ENCODE assay signal across 9 cellular contexts in genomic region chr4:118224239-118224829, GRCh38.
DNase-seq lines count a peak whose midpoint lies in the region; ATAC-seq, FAIRE-seq and TF ChIP-seq lines count a peak whose summit lies in the region.
"Had no signal": no experiment of that assay in that cellular context is flagged by ENCODE, and none has a peak within 500 bp of the region (broad histone marks: within the 10 kb centered on the region; RNA-seq: fewer than 3 reads in every experiment).

No MANE protein-coding gene starts in this region.

- no peaks in the 10 kb centered on the region for H3K9me3 Mint-ChIP-seq in CD8-positive, alpha-beta T cell
- H3K9me3 Mint-ChIP-seq in neural crest cell: no peaks in the 10 kb centered on the region

- CTCF ChIA-PET in CD8-positive, alpha-beta T cell (lab: Charles Lee): interaction anchor here (0.7 to 2.7 kb wide), 16 partner anchors 8 to 1964 kb away, joined by 3 to 12 read pairs (median 4); no protein-coding TSS in a partner anchor

- H3K27me3 ChIP-seq in CD8-positive, alpha-beta T cell (ENCODE audit: insufficient read depth, low read length): no peaks in the 10 kb centered on the region
- H3K27me3 ChIP-seq in OCI-LY1 (ENCODE audit: insufficient read depth, low read length): no peaks in the 10 kb centered on the region
- H3K27me3 ChIP-seq: SJSA1 had no signal

- H3K27me3 Mint-ChIP-seq in CD8-positive, alpha-beta T cell (ENCODE audit: low read depth): peaks cover 3% of the 10 kb centered on the region
- no peaks in the 10 kb centered on the region for H3K27me3 Mint-ChIP-seq in neural crest cell (ENCODE audit: low read depth)

- H3K9me3 ChIP-seq in CD8-positive, alpha-beta T cell (ENCODE audit: low read length): no peaks in the 10 kb centered on the region
- no peaks in the 10 kb centered on the region for H3K9me3 ChIP-seq in OCI-LY1 (ENCODE audit: low read length)
- H3K9me3 ChIP-seq: SJSA1 had no signal

- intact Hi-C loops in CD8-positive, alpha-beta T cell (cut with DNase I, micrococcal nuclease): no loop called here

- no peak overlapping the region for H2AFZ ChIP-seq in OCI-LY1 (ENCODE audit: low read length)

- peak; percentile 84 for TF ChIP-seq CTCF in CD8-positive, alpha-beta T cell (IDR thresholded peaks at IDR 0.05)
- peak; percentile 67 for TF ChIP-seq CTCF in OCI-LY1 (IDR thresholded peaks at IDR 0.05; ENCODE audit: low read length)
- peak; percentile 83 for TF ChIP-seq CTCF in neural crest cell (conservative IDR thresholded peaks at IDR 0.05)

- no peaks in the 10 kb centered on the region for H3K4me1 ChIP-seq in CD8-positive, alpha-beta T cell (ENCODE audit: insufficient read depth, low read length)
- H3K4me1 ChIP-seq in OCI-LY1 (ENCODE audit: insufficient read depth, low read length, severe bottlenecking): no peaks in the 10 kb centered on the region
- H3K4me1 ChIP-seq: SJSA1 had no signal

- H3K36me3 ChIP-seq in CD8-positive, alpha-beta T cell (ENCODE audit: insufficient read depth, low read length): no peaks in the 10 kb centered on the region
- no peaks in the 10 kb centered on the region for H3K36me3 ChIP-seq in OCI-LY1 (ENCODE audit: insufficient read depth, low read length)
- H3K36me3 ChIP-seq: SJSA1 had no signal

- no peaks in the 10 kb centered on the region for H3K79me2 ChIP-seq in OCI-LY1 (ENCODE audit: insufficient read depth, low read length)

- H3K36me3 Mint-ChIP-seq in CD8-positive, alpha-beta T cell: no peaks in the 10 kb centered on the region
- H3K36me3 Mint-ChIP-seq in neural crest cell (ENCODE audit: low read depth): no peaks in the 10 kb centered on the region

- no peaks in the 10 kb centered on the region for H3K4me1 Mint-ChIP-seq in CD8-positive, alpha-beta T cell (ENCODE audit: low read depth)
- H3K4me1 Mint-ChIP-seq in neural crest cell: peaks cover 11% of the 10 kb centered on the region

- H3K4me3 Mint-ChIP-seq in CD8-positive, alpha-beta T cell: no peak overlapping the region
- no peak overlapping the region for H3K4me3 Mint-ChIP-seq in neural crest cell

- H3K27ac Mint-ChIP-seq in CD8-positive, alpha-beta T cell: no peak overlapping the region
- H3K27ac Mint-ChIP-seq in neural crest cell (ENCODE audit: unreplicated experiment): no peak overlapping the region

- H4K20me1 ChIP-seq in OCI-LY1 (ENCODE audit: insufficient read depth, low read length): no peaks in the 10 kb centered on the region

- no peak for ATAC-seq in CD8-positive, alpha-beta T cell
- ATAC-seq in GM19328 (IDR thresholded peaks at IDR 0.05; ENCODE audit: unreplicated experiment) (peak; percentile 52), HG03025 (IDR thresholded peaks at IDR 0.05; ENCODE audit: low FRiP score, unreplicated experiment) (no peak)

- H3K9me2 ChIP-seq in OCI-LY1 (ENCODE audit: low read depth, low read length): no peaks in the 10 kb centered on the region

- peak; percentile 71 for FAIRE-seq in endometrium (lab: Jason Lieb, UNC)

- H3K4me2 ChIP-seq in OCI-LY1 (ENCODE audit: low read length): no peak overlapping the region

- POLR2A ChIA-PET in CD8-positive, alpha-beta T cell (lab: Charles Lee): no interaction called here

- no peak overlapping the region for H3K9ac ChIP-seq in OCI-LY1 (ENCODE audit: low read length)

- H3K27ac ChIP-seq in CD8-positive, alpha-beta T cell (ENCODE audit: low read depth, low read length): no peak overlapping the region
- no peak overlapping the region for H3K27ac ChIP-seq in OCI-LY1 (ENCODE audit: low read depth, low read length, poor library complexity, severe bottlenecking)
- H3K27ac ChIP-seq: SJSA1 had no signal

- H3K4me3 ChIP-seq in CD8-positive, alpha-beta T cell (ENCODE audit: low read depth, low read length): no peak overlapping the region
- H3K4me3 ChIP-seq in OCI-LY1 (ENCODE audit: low read depth, low read length, poor library complexity, severe bottlenecking): no peak overlapping the region
- H3K4me3 ChIP-seq: SJSA1 had no signal

- no peak for DNase-seq in CD8-positive, alpha-beta T cell
- peak; percentile 67 for DNase-seq in HT1080 (ENCODE audit: low read depth)
- DNase-seq in neural crest cell (ENCODE audit: low read depth, low spot score): no peak
- no peak for DNase-seq in activated CD4-positive, alpha-beta T cell treated with anti-CD3 and anti-CD28 coated beads for 48 hours

- no peaks in the 10 kb centered on the region for H3F3A ChIP-seq in OCI-LY1 (ENCODE audit: insufficient read depth, low read length)
